ENCODE assay signal across 8 cellular contexts in genomic region chr5:54310433-54311177, GRCh38. TPM values are rescaled to one million over a fixed set of nuclear protein-coding genes. Genes with fewer than 3 reads are reported as not detected.
DNase-seq lines count a peak whose midpoint lies in the region; TF ChIP-seq lines count a peak whose summit lies in the region.

Gene ARL15 (minus strand): TSS chr5:54310573.

- H3K4me1 Mint-ChIP-seq in neural crest cell, result peaks cover 27% of the 10 kb centered on the region

- TF ChIP-seq CTCF in MM.1S (IDR thresholded peaks at IDR 0.05; ENCODE audit: low read length) (no peak), foreskin fibroblast (IDR thresholded peaks at IDR 0.05; ENCODE audit: low read depth, low read length) (no peak), neural crest cell (conservative IDR thresholded peaks at IDR 0.05) (no peak)

- peaks cover 33% of the 10 kb centered on the region for H3K27me3 Mint-ChIP-seq in neural crest cell (ENCODE audit: low read depth)

- H3K4me1 ChIP-seq in ES-I3 (ENCODE audit: insufficient read depth, low read length) (peaks cover 4% of the 10 kb centered on the region), HAP-1 (peaks cover 11% of the 10 kb centered on the region), MM.1S (ENCODE audit: low read length) (peaks cover 6% of the 10 kb centered on the region; the same call in 1 of the 2 replicates), stomach smooth muscle (ENCODE audit: control insufficient read depth, insufficient read depth, low read length) (peaks cover 11% of the 10 kb centered on the region)

- no peaks in the 10 kb centered on the region for H3K36me3 ChIP-seq in ES-I3 (ENCODE audit: insufficient read depth, low read length)
- no peaks in the 10 kb centered on the region for H3K36me3 ChIP-seq in HAP-1 (replicated peaks)
- H3K36me3 ChIP-seq in MM.1S (replicated peaks; ENCODE audit: insufficient read depth, low read length), result no peaks in the 10 kb centered on the region
- no peaks in the 10 kb centered on the region for H3K36me3 ChIP-seq in stomach smooth muscle (ENCODE audit: control insufficient read depth in 2 of 2, insufficient read depth in 2 of 2, low read length in 2 of 2)

- H3K79me2 ChIP-seq in MM.1S (ENCODE audit: low read length), result 0 out of 2 replicates have a peak, but pooled peaks cover 8% of the 10 kb centered on the region

- peak within 1 kb of the TSS; percentile 95 for H2AFZ ChIP-seq in MM.1S (ENCODE audit: low read length)

- peak within 1 kb of the TSS; percentile 97 for H3K27ac Mint-ChIP-seq in neural crest cell (ENCODE audit: unreplicated experiment)

- in situ Hi-C loops in HAP-1 (cut with MboI; ENCODE audit: low sequenced_read_pairs), result loop anchor here (5.0 kb wide), 1 partner anchor 97 kb away; no protein-coding TSS in a partner anchor

- H3K4me3 Mint-ChIP-seq in neural crest cell, result peak within 1 kb of the TSS; percentile 99

- H3K9me2 ChIP-seq in MM.1S (replicated peaks; ENCODE audit: insufficient read depth, low read length), result no peaks in the 10 kb centered on the region

- peak within 1 kb of the TSS; percentile 91 for H3K4me2 ChIP-seq in MM.1S (ENCODE audit: low read depth, low read length)

- H3K9me3 Mint-ChIP-seq in neural crest cell, result no peaks in the 10 kb centered on the region

- H3K9ac ChIP-seq in ES-I3 (ENCODE audit: low read depth, low read length) (peak within 1 kb of the TSS; percentile 78), MM.1S (ENCODE audit: low read length) (peak within 1 kb of the TSS; percentile 71), stomach smooth muscle (ENCODE audit: low read length in 2 of 2) (peak within 1 kb of the TSS; percentile 90)

- H3K27ac ChIP-seq in MM.1S (ENCODE audit: low read length), result no peak within 1 kb of the TSS; the same call in 1 of the 2 replicates
- H3K27ac ChIP-seq in stomach smooth muscle (ENCODE audit: low read length), result peak within 1 kb of the TSS; percentile 53

- no peaks in the 10 kb centered on the region for H3K36me3 Mint-ChIP-seq in neural crest cell (ENCODE audit: low read depth)

- no peaks in the 10 kb centered on the region for H4K20me1 ChIP-seq in MM.1S (ENCODE audit: insufficient read depth, low read length)

- H3K4me3 ChIP-seq in HAP-1 (peak within 1 kb of the TSS; percentile 62), MM.1S (ENCODE audit: low read length) (peak within 1 kb of the TSS; percentile 90), foreskin fibroblast (ENCODE audit: low read depth in 1 of 2, low read length in 2 of 2) (peak within 1 kb of the TSS; percentile 88 to 90), stomach smooth muscle (ENCODE audit: low read length in 2 of 2) (peak within 1 kb of the TSS; percentile 91 to 98)

- DNase-seq in HAP-1 (ENCODE audit: low spot score in 2 of 2) (peak; percentile 96 to 98), MM.1S (peak; percentile 98), SIG-M5 (lab: John Stamatoyannopoulos, UW) (peak; percentile 94), activated gamma-delta T cell treated with Interleukin-2 at 50 U/mL for 16 hours (peak; percentile 97), foreskin fibroblast (peak; percentile 97 to 99), neural crest cell (ENCODE audit: low read depth, low spot score) (peak; percentile 95)

- H3K9me3 ChIP-seq in ES-I3 (ENCODE audit: control insufficient read depth, insufficient read depth, low read length) (0 out of 2 replicates have a peak, but pooled peaks cover 2% of the 10 kb centered on the region), HAP-1 (no peaks in the 10 kb centered on the region), MM.1S (replicated peaks; ENCODE audit: insufficient read depth, low read length) (no peaks in the 10 kb centered on the region), stomach smooth muscle (ENCODE audit: control insufficient read depth in 2 of 2, low read length in 2 of 2) (no peaks in the 10 kb centered on the region)

- H3K27me3 ChIP-seq in HAP-1 (ENCODE audit: low read depth) (0 out of 2 replicates have a peak, but pooled peaks cover 2% of the 10 kb centered on the region), MM.1S (replicated peaks; ENCODE audit: insufficient read depth, low read length) (no peaks in the 10 kb centered on the region), stomach smooth muscle (ENCODE audit: control insufficient read depth in 1 of 2, insufficient read depth in 2 of 2, low read length in 2 of 2) (no peaks in the 10 kb centered on the region)

- H3F3A ChIP-seq in MM.1S (ENCODE audit: insufficient read depth, low read length), result no peaks in the 10 kb centered on the region

RNA-seq across cellular contexts. Expression of gene ARL15, which starts in this region (rescaled TPM):
- 18.4 and 20.6 TPM in 2 replicates for total RNA-seq in neural crest cell
